ENCODE assay signal across 26 cellular contexts in the genomic region with DNA sequence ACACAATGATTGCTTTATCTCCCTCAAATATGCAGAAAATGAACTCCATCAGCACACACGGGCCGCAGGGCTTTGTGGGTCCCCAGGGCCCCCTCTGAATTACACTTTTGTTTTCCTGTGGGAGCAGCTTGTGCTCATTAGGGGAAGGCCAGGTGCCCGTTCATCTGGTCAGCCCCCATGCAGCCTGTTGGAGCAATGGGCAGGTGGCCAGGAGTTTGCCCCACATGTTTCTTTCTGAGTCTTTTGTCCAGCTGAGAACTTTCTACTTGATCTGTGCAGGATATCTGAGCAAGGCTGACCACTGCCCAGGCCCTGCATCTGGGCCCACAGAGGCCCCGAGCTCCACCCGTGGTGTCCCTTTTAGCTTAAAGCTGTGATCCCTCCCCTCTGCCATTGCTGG.
A peak's percentile ranks its signal among the peaks of the same experiment; 100 is the strongest.
DNase-seq lines count a peak whose midpoint lies in the region; ATAC-seq and TF ChIP-seq lines count a peak whose summit lies in the region.
"Had no signal": no experiment of that assay in that cellular context is flagged by ENCODE, and none has a peak within 500 bp of the region (broad histone marks: within the 10 kb centered on the region; RNA-seq: fewer than 3 reads in every experiment).

No MANE protein-coding gene starts in this region.

- ATAC-seq in HG02678 (IDR thresholded peaks at IDR 0.05; ENCODE audit: unreplicated experiment) (no peak), GM21528 (IDR thresholded peaks at IDR 0.05; ENCODE audit: low FRiP score, unreplicated experiment) (no peak)
- ATAC-seq: naive thymus-derived CD8-positive, alpha-beta T cell; stimulated activated naive B cell treated with anti-CD40 and anti-IgM and Interleukin-4, amounts not matched to agents 10 μg/mL and 1 μg/mL and 100 μg/mL, for 72 hours had no signal

- 90 to 94% methylated on average over 3 to 5 of the region's 5 CpGs for WGBS in endodermal cell (ENCODE audit: insufficient coverage in 1 of 2, insufficient read length in 1 of 2), 2 experiments

- H3K4me3 Mint-ChIP-seq in endodermal cell: no peak overlapping the region
- H3K4me3 Mint-ChIP-seq: CD14-positive monocyte; naive thymus-derived CD8-positive, alpha-beta T cell; stimulated activated naive B cell treated with anti-CD40 and anti-IgM and Interleukin-4, amounts not matched to agents 10 μg/mL and 1 μg/mL and 100 μg/mL, for 72 hours had no signal

- H3K4me1 Mint-ChIP-seq in endodermal cell: peaks cover 37% of the 10 kb centered on the region

- no peak overlapping the region for H3K9ac ChIP-seq in endodermal cell (ENCODE audit: extremely low read depth, low read length, poor library complexity, severe bottlenecking)
- H3K9ac ChIP-seq: KMS-11 had no signal

- H3K36me3 ChIP-seq in endodermal cell (ENCODE audit: control insufficient read depth, insufficient read depth, low read length): no peaks in the 10 kb centered on the region
- H3K36me3 ChIP-seq: HAP-1, thoracic aorta had no signal

- H3K4me3 ChIP-seq in endodermal cell (ENCODE audit: low read length): no peak overlapping the region
- H3K4me3 ChIP-seq: HAP-1, skin epidermis, thoracic aorta had no signal

- peaks cover 1% of the 10 kb centered on the region for H3K27me3 Mint-ChIP-seq in endodermal cell (ENCODE audit: insufficient read depth)

- no peak for TF ChIP-seq CTCF in endodermal cell (conservative IDR thresholded peaks at IDR 0.05)

- no peaks in the 10 kb centered on the region for H3K4me1 ChIP-seq in endodermal cell (ENCODE audit: control insufficient read depth, insufficient read depth, low read length)
- H3K4me1 ChIP-seq: HAP-1 had no signal

- H3K27ac Mint-ChIP-seq in endodermal cell: no peak overlapping the region
- H3K27ac Mint-ChIP-seq: stimulated activated naive B cell treated with anti-CD40 and anti-IgM and Interleukin-4, amounts not matched to agents 10 μg/mL and 1 μg/mL and 100 μg/mL, for 72 hours had no signal

- no peak overlapping the region for H3K27ac ChIP-seq in endodermal cell (ENCODE audit: low read depth, low read length)
- H3K27ac ChIP-seq: KMS-11, thoracic aorta had no signal

- no peaks in the 10 kb centered on the region for H3K9me3 ChIP-seq in endodermal cell (ENCODE audit: control insufficient read depth, low read length)
- H3K9me3 ChIP-seq: HAP-1, thoracic aorta had no signal

- no peaks in the 10 kb centered on the region for H3K9me3 Mint-ChIP-seq in endodermal cell
- H3K9me3 Mint-ChIP-seq: CD14-positive monocyte; naive thymus-derived CD8-positive, alpha-beta T cell; stimulated activated naive B cell treated with anti-CD40 and anti-IgM and Interleukin-4, amounts not matched to agents 10 μg/mL and 1 μg/mL and 100 μg/mL, for 72 hours had no signal

- H3K27me3 ChIP-seq in endodermal cell (ENCODE audit: control insufficient read depth, insufficient read depth, low read length, poor library complexity, severe bottlenecking): no peaks in the 10 kb centered on the region

- intact Hi-C loops in posterior vena cava (cut with DNase I): no loop called here

- H3K36me3 Mint-ChIP-seq in endodermal cell (ENCODE audit: low read depth): no peaks in the 10 kb centered on the region
- H3K36me3 Mint-ChIP-seq: naive thymus-derived CD8-positive, alpha-beta T cell; stimulated activated naive B cell treated with anti-CD40 and anti-IgM and Interleukin-4, amounts not matched to agents 10 μg/mL and 1 μg/mL and 100 μg/mL, for 72 hours had no signal

- peak; percentile 58 for DNase-seq in activated effector memory CD4-positive, alpha-beta T cell treated with anti-CD3 and anti-CD28 coated beads, Interleukin-2, amount 50 U/mL, for 16 hours
- no peak for DNase-seq in activated effector memory CD4-positive, alpha-beta T cell treated with Interleukin-2 at 50 U/mL for 16 hours
- DNase-seq in LHCN-M2 (ENCODE audit: low read depth): peak; percentile 62
- peak; percentile 21 for DNase-seq in endodermal cell
- peak; percentile 65 for DNase-seq in posterior vena cava (ENCODE audit: low spot score)
- no peak for DNase-seq in NCI-H2029 (lab: John Stamatoyannopoulos, UW)
- DNase-seq: activated CD4-positive, alpha-beta T cell treated with anti-CD3 and anti-CD28 coated beads, Interleukin-2, amount 50 U/mL, for 1 hour; activated CD8-positive, alpha-beta memory T cell treated with anti-CD3 and anti-CD28 coated beads, Interleukin-2, amount 50 U/mL, for 4 hours; activated gamma-delta T cell treated with Interleukin-2 at 50 U/mL for 16 hours; cortex of kidney; mesendoderm; naive thymus-derived CD8-positive, alpha-beta T cell; NCI-H187 treated with DMSO at 0.1 percent for 48 hours; NCI-H226; NCI-H774; OCI-M1; SIG-M5; stimulated activated CD4-positive, alpha-beta T cell treated with anti-CD3 and anti-CD28 coated beads, Interleukin-2, amount 100 ng/mL, for 24 hours; stimulated activated naive B cell treated with anti-CD40 and anti-IgM and Interleukin-4, amounts not matched to agents 10 μg/mL and 1 μg/mL and 100 μg/mL, for 72 hours had no signal

Comparison
In these comparisons a context has a peak if more than half of its experiments do, and no peak if none do; other contexts are left out.
1. DNase-seq: peak in activated effector memory CD4-positive, alpha-beta T cell treated with anti-CD3 and anti-CD28 coated beads, Interleukin-2, amount 50 U/mL, for 16 hours (single experiment), LHCN-M2 (single experiment), endodermal cell (single experiment) and posterior vena cava (single experiment); none in activated effector memory CD4-positive, alpha-beta T cell treated with Interleukin-2 at 50 U/mL for 16 hours (single experiment) and NCI-H2029 (single experiment).